8 cellular contexts compared by ENCODE assay signal in the genomic region with DNA sequence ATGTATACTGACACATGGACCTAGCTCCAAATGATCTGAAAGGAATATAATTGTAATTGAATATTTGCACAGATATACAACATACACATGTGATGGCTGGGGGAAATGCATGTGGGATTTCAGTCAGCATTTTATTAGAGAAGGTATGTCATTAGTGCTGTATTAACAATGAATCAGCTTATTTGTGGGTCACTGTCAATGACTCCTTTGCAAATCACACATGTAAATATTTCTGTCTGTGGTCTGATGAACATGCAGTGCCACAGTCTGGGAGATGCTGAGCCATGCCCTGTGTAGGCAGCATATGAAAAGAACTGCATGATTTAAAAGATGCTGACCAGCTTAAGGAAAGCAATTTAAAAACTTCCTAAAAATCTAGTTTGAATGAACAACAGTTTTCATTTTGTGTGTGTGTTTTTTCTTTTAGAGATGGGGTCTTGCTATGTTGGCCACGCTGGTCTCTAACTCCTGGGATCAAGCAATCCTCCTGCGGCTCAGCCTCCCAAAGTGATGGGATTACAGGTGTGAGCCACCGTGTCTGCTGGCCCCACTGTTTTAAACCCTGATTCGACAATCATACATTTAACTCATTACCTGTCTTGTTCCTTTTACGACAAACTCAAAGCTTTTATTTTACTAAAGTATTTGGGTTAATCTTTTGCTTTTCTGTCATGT. TPM values are rescaled to one million over a fixed set of nuclear protein-coding genes. Genes with fewer than 3 reads are reported as not detected.
DNase-seq lines count a peak whose midpoint lies in the region; ATAC-seq, FAIRE-seq and TF ChIP-seq lines count a peak whose summit lies in the region.

No MANE protein-coding gene starts in this region.

- peak overlapping the region; percentile 97 for H3K27ac ChIP-seq in neutrophil

- peaks cover 7% of the 10 kb centered on the region for H3K36me3 Mint-ChIP-seq in T-helper 17 cell (ENCODE audit: low read depth)

- H3K9me3 ChIP-seq in T-helper 17 cell (ENCODE audit: control insufficient read depth, low read length, poor library complexity, severe bottlenecking) (no peaks in the 10 kb centered on the region), neutrophil (no peaks in the 10 kb centered on the region)

- DNase-seq in GM19239 (ENCODE audit: insufficient read length, low spot score) = no peak
- no peak for DNase-seq in T-helper 17 cell
- peak; percentile 65 for DNase-seq in epithelial cell of esophagus (ENCODE audit: low read depth)
- no peak for DNase-seq in H7
- no peak for DNase-seq in cortex of kidney (lab: John Stamatoyannopoulos, UW)

- no peaks in the 10 kb centered on the region for H3K27me3 ChIP-seq in neutrophil
- H3K27me3 ChIP-seq in H7 (ENCODE audit: control insufficient read depth, insufficient read depth, low read length) = peaks cover 32% of the 10 kb centered on the region

- peak overlapping the region; percentile 49 for H3K4me3 ChIP-seq in epithelial cell of esophagus (ENCODE audit: low read length)
- H3K4me3 ChIP-seq in neutrophil (ENCODE audit: low read depth in 1 of 2, low read length in 1 of 2) = peak overlapping the region; percentile 74 to 98
- no peak overlapping the region for H3K4me3 ChIP-seq in H7 (ENCODE audit: insufficient read depth, low read depth, low read length)

- peaks cover 15 to 25% of the 10 kb centered on the region in 2 experiments for H3K4me1 ChIP-seq in neutrophil (ENCODE audit: control insufficient read depth in 1 of 2, insufficient read depth in 1 of 2, low read depth in 1 of 2, low read length in 1 of 2)

- H3K27me3 Mint-ChIP-seq in T-helper 17 cell = peaks cover 20% of the 10 kb centered on the region

- no peak overlapping the region for H3K27ac Mint-ChIP-seq in T-helper 17 cell

- ATAC-seq in T-helper 17 cell (no peak), HG02981 (IDR thresholded peaks at IDR 0.05; ENCODE audit: unreplicated experiment) (no peak), GM21526 (IDR thresholded peaks at IDR 0.05; ENCODE audit: low FRiP score, unreplicated experiment) (no peak)

- peak overlapping the region; percentile 71 for H3K4me3 Mint-ChIP-seq in T-helper 17 cell

- FAIRE-seq in GM19239 (lab: Jason Lieb, UNC) = peak; percentile 28

- peaks cover under 1% of the 10 kb centered on the region for H3K36me3 ChIP-seq in neutrophil
- H3K36me3 ChIP-seq in H7 (replicated peaks; ENCODE audit: control insufficient read depth, insufficient read depth, low read length) = no peaks in the 10 kb centered on the region

- peaks cover 14% of the 10 kb centered on the region for H3K4me1 Mint-ChIP-seq in T-helper 17 cell

- TF ChIP-seq CTCF in epithelial cell of esophagus (IDR thresholded peaks at IDR 0.05; ENCODE audit: insufficient read depth, low read depth, low read length, missing control alignments) = no peak
- TF ChIP-seq CTCF in neutrophil (IDR thresholded peaks at IDR 0.05) = no peak

RNA-seq across cellular contexts. Expression of gene B3GNT5, which starts 0.8 kb away (rescaled TPM):
- total RNA-seq in T-helper 17 cell = 1 to 10 TPM; 1.6 to 2.1 TPM
- total RNA-seq in H7 (2014; rRNA removed; shearing (Covaris generic)) = 3.0 and 3.7 TPM in 2 replicates
